Comparison of ENCODE assay signal across 18 cellular contexts in genomic region chr16:17160285-17160854, GRCh38.
DNase-seq lines count a peak whose midpoint lies in the region; ATAC-seq and TF ChIP-seq lines count a peak whose summit lies in the region.
"Had no signal": no experiment of that assay in that cellular context is flagged by ENCODE, and none has a peak within 500 bp of the region (broad histone marks: within the 10 kb centered on the region; RNA-seq: fewer than 3 reads in every experiment).

No MANE protein-coding gene starts in this region.

- no peak for TF ChIP-seq POLR2A in spleen (IDR thresholded peaks at IDR 0.05)

- H3K27me3 ChIP-seq in SK-N-SH (ENCODE audit: insufficient read depth) (no peaks in the 10 kb centered on the region), spleen (replicated peaks in 1 of 7) (no peaks in the 10 kb centered on the region)
- H3K27me3 ChIP-seq: pancreas had no signal

- intact Hi-C loops in activated naive CD4-positive, alpha-beta T cell treated with anti-CD3 and anti-CD28 coated beads for 36 hours (cut with micrococcal nuclease): no loop called here
- intact Hi-C loops in spleen (cut with DNase I; ENCODE audit: low total_unique reads): no loop called here

- H3K27ac Mint-ChIP-seq in activated CD4-positive, alpha-beta T cell treated with anti-CD3 and anti-CD28 coated beads, Interleukin-2, amount 10 ng/mL, durations not matched to agents 7 days and 5 days: no peak overlapping the region
- H3K27ac Mint-ChIP-seq in activated naive CD4-positive, alpha-beta T cell treated with anti-CD3 and anti-CD28 coated beads for 36 hours: no peak overlapping the region
- H3K27ac Mint-ChIP-seq: activated naive CD4-positive, alpha-beta T cell treated with anti-CD3 and anti-CD28 coated beads, Interleukin-2, amount 50 U/mL, for 72 hours; T-cell had no signal

- H3K9me3 ChIP-seq in SK-N-SH: no peaks in the 10 kb centered on the region
- no peaks in the 10 kb centered on the region for H3K9me3 ChIP-seq in spleen
- H3K9me3 ChIP-seq: Caco-2, pancreas had no signal

- no peaks in the 10 kb centered on the region for H3K9me3 Mint-ChIP-seq in activated CD4-positive, alpha-beta T cell treated with anti-CD3 and anti-CD28 coated beads, Interleukin-2, amount 10 ng/mL, durations not matched to agents 7 days and 5 days
- H3K9me3 Mint-ChIP-seq in activated naive CD4-positive, alpha-beta T cell treated with anti-CD3 and anti-CD28 coated beads for 36 hours: no peaks in the 10 kb centered on the region
- H3K9me3 Mint-ChIP-seq: activated naive CD4-positive, alpha-beta T cell treated with anti-CD3 and anti-CD28 coated beads, Interleukin-2, amount 50 U/mL, for 72 hours; T-cell had no signal

- H3K79me2 ChIP-seq in SK-N-SH (ENCODE audit: insufficient read depth): peaks cover 47% of the 10 kb centered on the region; the same call in 1 of the 2 replicates

- CTCF ChIA-PET in SK-N-SH (lab: Yijun Ruan, JAX): interaction anchor here (1.3 to 1.5 kb wide), 2 partner anchors 10 to 34 kb away, joined by 4 to 6 read pairs; no protein-coding TSS in a partner anchor
- CTCF ChIA-PET in activated CD4-positive, alpha-beta T cell treated with anti-CD3 and anti-CD28 coated beads, Interleukin-2, amount 10 ng/mL, durations not matched to agents 7 days and 5 days (lab: Charles Lee): no interaction called here
- CTCF ChIA-PET in activated naive CD4-positive, alpha-beta T cell treated with anti-CD3 and anti-CD28 coated beads for 36 hours (lab: Charles Lee): no interaction called here

- H3F3A ChIP-seq in SK-N-SH (replicated peaks; ENCODE audit: insufficient read depth): peaks cover 17% of the 10 kb centered on the region

- peaks cover 19% of the 10 kb centered on the region for H3K36me3 Mint-ChIP-seq in activated CD4-positive, alpha-beta T cell treated with anti-CD3 and anti-CD28 coated beads, Interleukin-2, amount 10 ng/mL, durations not matched to agents 7 days and 5 days (ENCODE audit: low read depth)
- H3K36me3 Mint-ChIP-seq in activated naive CD4-positive, alpha-beta T cell treated with anti-CD3 and anti-CD28 coated beads for 36 hours (ENCODE audit: low read depth): peaks cover 7% of the 10 kb centered on the region
- H3K36me3 Mint-ChIP-seq: activated naive CD4-positive, alpha-beta T cell treated with anti-CD3 and anti-CD28 coated beads, Interleukin-2, amount 50 U/mL, for 72 hours had no signal

- ATAC-seq in SK-N-SH treated with all-trans-retinoic acid at 6 μM for 48 hours: peak; percentile 42; the same call in 2 of the 3 replicates
- ATAC-seq: activated CD4-positive, CD25-positive, alpha-beta regulatory T cell treated with anti-CD3 and anti-CD28 coated beads, Interleukin-2, amount 50 U/mL, for 24 hours; activated naive CD4-positive, alpha-beta T cell treated with anti-CD3 and anti-CD28 coated beads, Interleukin-2, amount 50 U/mL, for 72 hours; Panc1; pancreas; stimulated activated naive CD8-positive, alpha-beta T cell treated with anti-CD3 and anti-CD28 coated beads, Interleukin-15, Interleukin-2, amounts not matched to agents 100 U/mL and 50 U/mL, for 24 hours; T-cell had no signal

- TF ChIP-seq EP300 in SK-N-SH (IDR thresholded peaks at IDR 0.05; ENCODE audit: borderline replicate concordance in 1 of 2, low read depth in 1 of 2, low read length in 1 of 2): no peak

- TF ChIP-seq CTCF in SK-N-SH (IDR thresholded peaks at IDR 0.05): no peak
- no peak for TF ChIP-seq CTCF in spleen (IDR thresholded peaks at IDR 0.05 in 8 of 11, conservative IDR thresholded peaks at IDR 0.05 in 3 of 11)

- no peaks in the 10 kb centered on the region for H3K4me1 Mint-ChIP-seq in activated CD4-positive, alpha-beta T cell treated with anti-CD3 and anti-CD28 coated beads, Interleukin-2, amount 10 ng/mL, durations not matched to agents 7 days and 5 days
- H3K4me1 Mint-ChIP-seq in activated naive CD4-positive, alpha-beta T cell treated with anti-CD3 and anti-CD28 coated beads for 36 hours (ENCODE audit: low read depth): no peaks in the 10 kb centered on the region

- H3K4me3 ChIP-seq in SK-N-SH (ENCODE audit: low read depth in 2 of 2, low read length in 1 of 2): no peak overlapping the region
- no peak overlapping the region for H3K4me3 ChIP-seq in spleen
- H3K4me3 ChIP-seq: pancreas, smooth muscle cell had no signal

- H3K4me1 ChIP-seq in SK-N-SH (ENCODE audit: control insufficient read depth in 1 of 2, insufficient read depth in 2 of 2, low read depth in 1 of 2, low read length in 1 of 2) (no peaks in the 10 kb centered on the region; a peak in 1 of 4 replicates), spleen (peaks cover 0 to 41% (median 13%) of the 10 kb centered on the region in 6 donors)
- H3K4me1 ChIP-seq: Caco-2, pancreas had no signal

- 88% methylated on average over 18 of the region's 18 CpGs for WGBS in SK-N-SH (ENCODE audit: low lambda C conversion rate)
- 79 to 87% (median 86%) methylated on average over 16 to 18 of the region's 18 CpGs for WGBS in spleen, 5 donors

- H4K20me1 ChIP-seq in SK-N-SH (ENCODE audit: insufficient read depth): peaks cover 88% of the 10 kb centered on the region

- H3K9ac ChIP-seq in SK-N-SH: no peak overlapping the region

- TF ChIP-seq RAD21 in SK-N-SH (IDR thresholded peaks at IDR 0.05; ENCODE audit: low read length): no peak

- H2AFZ ChIP-seq in SK-N-SH (ENCODE audit: low read depth): no peak overlapping the region

- no peaks in the 10 kb centered on the region for H3K9me2 ChIP-seq in SK-N-SH

- peaks cover 7 to 72% of the 10 kb centered on the region in 2 experiments for H3K36me3 ChIP-seq in SK-N-SH (replicated peaks in 1 of 2; ENCODE audit: control insufficient read depth in 1 of 2, insufficient read depth in 2 of 2, low read length in 1 of 2)
- H3K36me3 ChIP-seq in spleen: peaks cover 0 to 45% (median 0%) of the 10 kb centered on the region in 6 donors
- H3K36me3 ChIP-seq: pancreas had no signal

- H3K27me3 Mint-ChIP-seq in activated CD4-positive, alpha-beta T cell treated with anti-CD3 and anti-CD28 coated beads, Interleukin-2, amount 10 ng/mL, durations not matched to agents 7 days and 5 days: no peaks in the 10 kb centered on the region
- H3K27me3 Mint-ChIP-seq in activated naive CD4-positive, alpha-beta T cell treated with anti-CD3 and anti-CD28 coated beads for 36 hours (ENCODE audit: low read depth): no peaks in the 10 kb centered on the region
- H3K27me3 Mint-ChIP-seq: T-cell had no signal

- H3K4me3 Mint-ChIP-seq in activated CD4-positive, alpha-beta T cell treated with anti-CD3 and anti-CD28 coated beads, Interleukin-2, amount 10 ng/mL, durations not matched to agents 7 days and 5 days: no peak overlapping the region
- no peak overlapping the region for H3K4me3 Mint-ChIP-seq in activated naive CD4-positive, alpha-beta T cell treated with anti-CD3 and anti-CD28 coated beads for 36 hours
- H3K4me3 Mint-ChIP-seq: T-cell had no signal

- no peak overlapping the region for H3K4me2 ChIP-seq in SK-N-SH
- H3K4me2 ChIP-seq: smooth muscle cell had no signal

- POLR2A ChIA-PET in SK-N-SH (lab: Yijun Ruan, JAX): no interaction called here
- POLR2A ChIA-PET in activated CD4-positive, alpha-beta T cell treated with anti-CD3 and anti-CD28 coated beads, Interleukin-2, amount 10 ng/mL, durations not matched to agents 7 days and 5 days (lab: Charles Lee): no interaction called here

- DNase-seq in SK-N-SH (no peak), NCI-H69 (lab: John Stamatoyannopoulos, UW) (peak; percentile 23), hepatic stellate cell (ENCODE audit: low spot score) (peak; percentile 23), spleen (no peak), SIG-M5 (lab: John Stamatoyannopoulos, UW) (no peak)
- DNase-seq in activated CD4-positive, alpha-beta T cell treated with anti-CD3 and anti-CD28 coated beads, Interleukin-2, amount 10 ng/mL, durations not matched to agents 7 days and 5 days: no peak
- no peak for DNase-seq in activated naive CD4-positive, alpha-beta T cell treated with anti-CD3 and anti-CD28 coated beads for 36 hours
- DNase-seq: Caco-2; KG1; kidney glomerular epithelial cell; pancreas; stimulated activated naive CD8-positive, alpha-beta T cell treated with anti-CD3 and anti-CD28 coated beads, Interleukin-15, Interleukin-2, amounts not matched to agents 100 U/mL and 50 U/mL, for 24 hours; T-cell had no signal

- no peak overlapping the region for H3K27ac ChIP-seq in SK-N-SH (ENCODE audit: low read depth in 2 of 2, low read length in 1 of 2)
- no peak overlapping the region for H3K27ac ChIP-seq in spleen
- H3K27ac ChIP-seq: pancreas had no signal

TF ChIP-seq in SK-N-SH treated with all-trans-retinoic acid at 6 μM for 48 hours, 23 proteins besides CTCF, POLR2A, EP300 and RAD21 (continues in another document):
- no peak for TF ChIP-seq TOX (CRISPR knock-in tag; IDR thresholded peaks at IDR 0.05; ENCODE audit: borderline replicate concordance)
- no peak for TF ChIP-seq RARB (CRISPR knock-in tag; IDR thresholded peaks at IDR 0.05)

TF ChIP-seq in SK-N-SH, 30 proteins besides CTCF, POLR2A, EP300 and RAD21:
- TF ChIP-seq POLR2AphosphoS5 (IDR thresholded peaks at IDR 0.05; ENCODE audit: low read depth, low read length) (no peak), TAF1 (IDR thresholded peaks at IDR 0.05; ENCODE audit: borderline replicate concordance, low read depth, low read length) (no peak), EZH2phosphoT487 (IDR thresholded peaks at IDR 0.05; ENCODE audit: borderline replicate concordance, low read depth) (no peak), PBX3 (IDR thresholded peaks at IDR 0.05) (no peak)

Comparison
In these comparisons a context has a peak if more than half of its experiments do, and no peak if none do; other contexts are left out.
1. DNase-seq: peak in NCI-H69 (single experiment) and hepatic stellate cell (single experiment); none in SK-N-SH (single experiment), activated CD4-positive, alpha-beta T cell treated with anti-CD3 and anti-CD28 coated beads, Interleukin-2, amount 10 ng/mL, durations not matched to agents 7 days and 5 days (single experiment), activated naive CD4-positive, alpha-beta T cell treated with anti-CD3 and anti-CD28 coated beads for 36 hours (single experiment), spleen (single experiment) and SIG-M5 (single experiment).